In genomic region chr22:35430897-35431322, GRCh38 we compare ENCODE assay signal across 8 cellular contexts. TPM values are rescaled to one million over a fixed set of nuclear protein-coding genes. Genes with fewer than 3 reads are reported as not detected.
A peak's percentile ranks its signal among the peaks of the same experiment; 100 is the strongest.
DNase-seq lines count a peak whose midpoint lies in the region; ATAC-seq, FAIRE-seq and TF ChIP-seq lines count a peak whose summit lies in the region.

No MANE protein-coding gene starts in this region.

- peaks cover 0 to 2% of the 10 kb centered on the region in 2 donors for H3K36me3 ChIP-seq in stomach smooth muscle (ENCODE audit: control insufficient read depth in 2 of 2, insufficient read depth in 2 of 2, low read length in 2 of 2)

- no peak overlapping the region for H3K27ac ChIP-seq in HL-60 (replicated peaks)
- peak overlapping the region; percentile 31 for H3K27ac ChIP-seq in stomach smooth muscle (ENCODE audit: low read length)

- DNase-seq in CD1c-positive myeloid dendritic cell (ENCODE audit: extremely low spot score) (peak; percentile 76), HL-60 (ENCODE audit: low read depth in 1 of 2, low spot score in 1 of 2) (peak in 1 of 2 experiments; percentile 24), SHP77 (lab: John Stamatoyannopoulos, UW) (peak; percentile 50 to 51), frontal cortex (ENCODE audit: low spot score in 2 of 2) (peak; percentile 62 to 93), occipital lobe (lab: John Stamatoyannopoulos, UW) (peak; percentile 67)
- peak; percentile 17 to 57 (median 52) for DNase-seq in activated naive CD4-positive, alpha-beta T cell (lab: John Stamatoyannopoulos, UW)

- peak; percentile 28 for TF ChIP-seq CTCF in HL-60 (IDR thresholded peaks at IDR 0.05; ENCODE audit: insufficient read depth, low read length)

- FAIRE-seq in frontal cortex (lab: Jason Lieb, UNC): no peak

- H3K9me3 ChIP-seq in stomach smooth muscle (ENCODE audit: control insufficient read depth in 2 of 2, low read length in 2 of 2): peaks cover 3 to 10% of the 10 kb centered on the region in 2 donors

- ATAC-seq in HG03045 (IDR thresholded peaks at IDR 0.05; ENCODE audit: unreplicated experiment): no peak

- peaks cover 8% of the 10 kb centered on the region for H3K4me1 ChIP-seq in stomach smooth muscle (ENCODE audit: control insufficient read depth, insufficient read depth, low read length)

- H3K4me3 ChIP-seq in HL-60 (replicated peaks; ENCODE audit: insufficient read depth, low read length) (no peak overlapping the region), stomach smooth muscle (ENCODE audit: low read length in 2 of 2) (peak overlapping the region in 1 of 2 donors; percentile 52)

- no peaks in the 10 kb centered on the region for H3K27me3 ChIP-seq in HL-60 (ENCODE audit: insufficient read depth, poor library complexity, severe bottlenecking)
- no peaks in the 10 kb centered on the region for H3K27me3 ChIP-seq in stomach smooth muscle (ENCODE audit: control insufficient read depth in 1 of 2, insufficient read depth in 2 of 2, low read length in 2 of 2)

- H3K9ac ChIP-seq in stomach smooth muscle (ENCODE audit: low read length in 2 of 2): no peak overlapping the region

RNA-seq across cellular contexts. Expression of gene MCM5, which starts 31.0 kb away (rescaled TPM):
- total RNA-seq in frontal cortex: 9.4 TPM
- 11.9 TPM for total RNA-seq in occipital lobe

RNA-seq across cellular contexts. Expression of gene HMOX1, which starts 50.0 kb away (rescaled TPM):
- total RNA-seq in frontal cortex (2.9 TPM), occipital lobe (1.9 TPM)
